27 cellular contexts compared by ENCODE assay signal in the genomic region with DNA sequence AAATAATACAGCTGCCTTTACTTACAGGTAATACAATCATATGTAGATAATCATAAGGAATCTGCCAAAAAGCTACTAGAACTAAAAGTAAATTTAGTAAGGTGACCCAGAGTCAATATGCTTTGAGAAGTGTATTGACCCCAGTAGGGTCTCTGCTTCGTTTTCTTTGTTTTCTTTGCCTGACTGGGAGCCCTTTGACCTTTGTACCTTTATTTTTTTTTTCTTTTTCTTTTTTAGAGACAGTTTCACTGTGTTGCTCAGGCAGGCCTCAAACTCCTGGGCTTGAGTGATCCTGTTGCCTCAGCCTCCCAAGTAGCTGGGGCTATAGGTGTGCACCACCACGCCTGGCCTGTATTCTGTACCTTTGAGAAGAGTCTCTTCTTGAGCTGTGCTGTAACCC. TPM values are rescaled to one million over a fixed set of nuclear protein-coding genes. Genes with fewer than 3 reads are reported as not detected.
DNase-seq lines count a peak whose midpoint lies in the region; ATAC-seq and TF ChIP-seq lines count a peak whose summit lies in the region.
"Had no signal": no experiment of that assay in that cellular context is flagged by ENCODE, and none has a peak within 500 bp of the region (broad histone marks: within the 10 kb centered on the region; RNA-seq: fewer than 3 reads in every experiment).

No MANE protein-coding gene starts in this region.

- H3K4me3 ChIP-seq in CD4-positive, CD25-positive, alpha-beta regulatory T cell (ENCODE audit: low read depth, low read length) = no peak overlapping the region
- no peak overlapping the region for H3K4me3 ChIP-seq in lower lobe of right lung
- H3K4me3 ChIP-seq: colonic mucosa, heart right ventricle, neural progenitor cell, spleen, upper lobe of left lung had no signal

- no peaks in the 10 kb centered on the region for H3K27me3 ChIP-seq in CD4-positive, CD25-positive, alpha-beta regulatory T cell (ENCODE audit: control insufficient read depth, insufficient read depth, low read length)
- no peaks in the 10 kb centered on the region for H3K27me3 ChIP-seq in lower lobe of right lung (ENCODE audit: low read depth)
- H3K27me3 ChIP-seq: colonic mucosa, heart right ventricle, neural progenitor cell, spleen, upper lobe of left lung had no signal

- no peak for DNase-seq in CD4-positive, CD25-positive, alpha-beta regulatory T cell
- DNase-seq in activated CD8-positive, alpha-beta T cell treated with anti-CD3 and anti-CD28 coated beads, Interleukin-2, amount 10 ng/mL, durations not matched to agents 7 days and 5 days = no peak
- DNase-seq in left lobe of liver (ENCODE audit: low spot score) (no peak), lower lobe of right lung (no peak), NCI-H345 (lab: John Stamatoyannopoulos, UW) (no peak)
- DNase-seq: activated CD4-positive, alpha-beta T cell treated with anti-CD3 and anti-CD28 coated beads for 48 hours; activated CD8-positive, alpha-beta memory T cell treated with anti-CD3 and anti-CD28 coated beads, Interleukin-2, amount 50 U/mL, for 48 hours; activated gamma-delta T cell; aorta; C1 segment of cervical spinal cord; effector memory CD4-positive, alpha-beta T cell; foreskin fibroblast; heart right ventricle; kidney glomerular epithelial cell; mammary epithelial cell; NCI-H1694; spleen; stimulated activated CD4-positive, alpha-beta T cell treated with anti-CD3 and anti-CD28 coated beads, Interleukin-2, amount 100 ng/mL, for 48 hours had no signal

- TF ChIP-seq CTCF in 22Rv1 (IDR thresholded peaks at IDR 0.05) (no peak), lower lobe of right lung (IDR thresholded peaks at IDR 0.05) (no peak)

- peaks cover 5 to 36% (median 29%) of the 10 kb centered on the region in 4 donors for H3K4me1 Mint-ChIP-seq in CD4-positive, CD25-positive, alpha-beta regulatory T cell
- H3K4me1 Mint-ChIP-seq in activated CD8-positive, alpha-beta T cell treated with anti-CD3 and anti-CD28 coated beads, Interleukin-2, amount 10 ng/mL, durations not matched to agents 7 days and 5 days (ENCODE audit: low read depth) = peaks cover 38% of the 10 kb centered on the region

- no peak overlapping the region for H3K4me3 Mint-ChIP-seq in CD4-positive, CD25-positive, alpha-beta regulatory T cell
- H3K4me3 Mint-ChIP-seq in activated CD8-positive, alpha-beta T cell treated with anti-CD3 and anti-CD28 coated beads, Interleukin-2, amount 10 ng/mL, durations not matched to agents 7 days and 5 days = no peak overlapping the region
- H3K4me3 Mint-ChIP-seq: neural progenitor cell; T-helper 2 cell treated with Interferon-gamma antibody and Interleukin-4, amounts not matched to agents 5 μg/mL and 100 μg/mL, for 36 hours had no signal

- H3K9me3 Mint-ChIP-seq in CD4-positive, CD25-positive, alpha-beta regulatory T cell = no peaks in the 10 kb centered on the region
- no peaks in the 10 kb centered on the region for H3K9me3 Mint-ChIP-seq in activated CD8-positive, alpha-beta T cell treated with anti-CD3 and anti-CD28 coated beads, Interleukin-2, amount 10 ng/mL, durations not matched to agents 7 days and 5 days (ENCODE audit: insufficient read depth)
- H3K9me3 Mint-ChIP-seq: neural progenitor cell; T-helper 2 cell treated with Interferon-gamma antibody and Interleukin-4, amounts not matched to agents 5 μg/mL and 100 μg/mL, for 36 hours had no signal

- H3K9me3 ChIP-seq in CD4-positive, CD25-positive, alpha-beta regulatory T cell (ENCODE audit: control insufficient read depth in 2 of 2, low read length in 2 of 2) = no peaks in the 10 kb centered on the region
- H3K9me3 ChIP-seq in lower lobe of right lung = no peaks in the 10 kb centered on the region
- H3K9me3 ChIP-seq: colonic mucosa, heart right ventricle, spleen, upper lobe of left lung had no signal

- H3K27me3 Mint-ChIP-seq in CD4-positive, CD25-positive, alpha-beta regulatory T cell = no peaks in the 10 kb centered on the region
- no peaks in the 10 kb centered on the region for H3K27me3 Mint-ChIP-seq in activated CD8-positive, alpha-beta T cell treated with anti-CD3 and anti-CD28 coated beads, Interleukin-2, amount 10 ng/mL, durations not matched to agents 7 days and 5 days (ENCODE audit: low read depth)

- peaks cover 34% of the 10 kb centered on the region for H3K36me3 Mint-ChIP-seq in CD4-positive, CD25-positive, alpha-beta regulatory T cell
- peaks cover 65% of the 10 kb centered on the region for H3K36me3 Mint-ChIP-seq in activated CD8-positive, alpha-beta T cell treated with anti-CD3 and anti-CD28 coated beads, Interleukin-2, amount 10 ng/mL, durations not matched to agents 7 days and 5 days (ENCODE audit: low read depth)
- H3K36me3 Mint-ChIP-seq: neural progenitor cell had no signal

- H3K27ac ChIP-seq in 22Rv1 = peak overlapping the region; percentile 60
- H3K27ac ChIP-seq in CD4-positive, CD25-positive, alpha-beta regulatory T cell (ENCODE audit: insufficient read depth, low read length, poor library complexity, severe bottlenecking) = no peak overlapping the region
- no peak overlapping the region for H3K27ac ChIP-seq in lower lobe of right lung
- H3K27ac ChIP-seq: heart right ventricle, neural progenitor cell, upper lobe of left lung had no signal

- intact Hi-C loops in lower lobe of right lung (cut with DNase I) = no loop called here

- POLR2A ChIA-PET in activated CD8-positive, alpha-beta T cell treated with anti-CD3 and anti-CD28 coated beads, Interleukin-2, amount 10 ng/mL, durations not matched to agents 7 days and 5 days (lab: Charles Lee) = interaction anchor here (0.6 to 1.6 kb wide), 3 partner anchors 10 to 538 kb away, joined by 3 to 6 read pairs (median 6); no protein-coding TSS in a partner anchor

- peak overlapping the region; percentile 25 to 91 (median 91) for H3K27ac Mint-ChIP-seq in CD4-positive, CD25-positive, alpha-beta regulatory T cell
- peak overlapping the region; percentile 66 for H3K27ac Mint-ChIP-seq in activated CD8-positive, alpha-beta T cell treated with anti-CD3 and anti-CD28 coated beads, Interleukin-2, amount 10 ng/mL, durations not matched to agents 7 days and 5 days

- no peak for ATAC-seq in CD4-positive, CD25-positive, alpha-beta regulatory T cell (ENCODE audit: low read depth in 2 of 2)
- ATAC-seq in activated CD8-positive, alpha-beta T cell treated with anti-CD3 and anti-CD28 coated beads, Interleukin-2, amount 10 ng/mL, durations not matched to agents 7 days and 5 days = no peak
- peak; percentile 15 for ATAC-seq in left lobe of liver
- no peak for ATAC-seq in GM21717 (IDR thresholded peaks at IDR 0.05; ENCODE audit: unreplicated experiment)
- no peak for ATAC-seq in lower lobe of right lung
- ATAC-seq: SK-N-SH treated with all-trans-retinoic acid at 6 μM for 48 hours had no signal

- CTCF ChIA-PET in activated CD8-positive, alpha-beta T cell treated with anti-CD3 and anti-CD28 coated beads, Interleukin-2, amount 10 ng/mL, durations not matched to agents 7 days and 5 days (lab: Charles Lee) = interaction anchor here (0.6 to 1.6 kb wide), 3 partner anchors 11 to 22 kb away, joined by 3 to 4 read pairs (median 3); a partner anchor contains a TSS

- peaks cover 49% of the 10 kb centered on the region for H3K36me3 ChIP-seq in CD4-positive, CD25-positive, alpha-beta regulatory T cell (ENCODE audit: control insufficient read depth, insufficient read depth, low read length)
- H3K36me3 ChIP-seq in lower lobe of right lung = no peaks in the 10 kb centered on the region
- H3K36me3 ChIP-seq: colonic mucosa, heart right ventricle, neural progenitor cell, upper lobe of left lung had no signal

- H3K4me1 ChIP-seq in CD4-positive, CD25-positive, alpha-beta regulatory T cell (ENCODE audit: control insufficient read depth, insufficient read depth, low read length, poor library complexity, severe bottlenecking) = peaks cover 3% of the 10 kb centered on the region
- H3K4me1 ChIP-seq in lower lobe of right lung = peaks cover 9% of the 10 kb centered on the region
- H3K4me1 ChIP-seq: colonic mucosa, neural progenitor cell had no signal

RNA-seq across cellular contexts. Expression of a gene that starts 17.9 kb away (rescaled TPM):
- total RNA-seq in CD4-positive, CD25-positive, alpha-beta regulatory T cell = 75.8 TPM
- polyA plus RNA-seq in CD4-positive, CD25-positive, alpha-beta regulatory T cell = 100 to 1,000 TPM; 199 to 248 (median 214) TPM
- total RNA-seq in activated CD8-positive, alpha-beta T cell treated with anti-CD3 and anti-CD28 coated beads, Interleukin-2, amount 10 ng/mL, durations not matched to agents 7 days and 5 days = 100 to 1,000 TPM; 108 to 109 TPM
- total RNA-seq in left lobe of liver (113 TPM), lower lobe of right lung (100.0 TPM)

RNA-seq across cellular contexts. Expression of a gene that starts 22.6 kb away (rescaled TPM):
- 39.4 TPM for total RNA-seq in CD4-positive, CD25-positive, alpha-beta regulatory T cell
- 10 to 100 TPM; 11.9 to 17.0 (median 14.7) TPM for polyA plus RNA-seq in CD4-positive, CD25-positive, alpha-beta regulatory T cell
- total RNA-seq in activated CD8-positive, alpha-beta T cell treated with anti-CD3 and anti-CD28 coated beads, Interleukin-2, amount 10 ng/mL, durations not matched to agents 7 days and 5 days = 100 to 1,000 TPM; 131 to 137 TPM
- total RNA-seq in left lobe of liver = 0.30 TPM
- 1.4 TPM for total RNA-seq in lower lobe of right lung
- total RNA-seq: H1, LHCN-M2, mammary epithelial cell had no signal
- polyA plus RNA-seq: mammary epithelial cell had no signal

RNA-seq across cellular contexts. Expression of a gene that starts 50.0 kb away (rescaled TPM):
- 38.9 TPM for total RNA-seq in CD4-positive, CD25-positive, alpha-beta regulatory T cell
- 10 to 100 TPM; 19.4 to 27.7 (median 24.1) TPM for polyA plus RNA-seq in CD4-positive, CD25-positive, alpha-beta regulatory T cell
- total RNA-seq in activated CD8-positive, alpha-beta T cell treated with anti-CD3 and anti-CD28 coated beads, Interleukin-2, amount 10 ng/mL, durations not matched to agents 7 days and 5 days = 10 to 100 TPM; 29.2 to 32.9 TPM
- total RNA-seq in left lobe of liver (4.6 TPM), lower lobe of right lung (12.4 TPM)

Comparison
In these comparisons a context has a peak if more than half of its experiments do, and no peak if none do; other contexts are left out.
1. RNA of a gene that starts 22.6 kb away (total RNA-seq): 131 to 137 TPM in activated CD8-positive, alpha-beta T cell treated with anti-CD3 and anti-CD28 coated beads, Interleukin-2, amount 10 ng/mL, durations not matched to agents 7 days and 5 days and 39.4 TPM in CD4-positive, CD25-positive, alpha-beta regulatory T cell (single experiment); 1.4 TPM in lower lobe of right lung (single experiment) and 0.30 TPM in left lobe of liver (single experiment); every median in the first group is over 10 times any median in the second.